In the genomic region with DNA sequence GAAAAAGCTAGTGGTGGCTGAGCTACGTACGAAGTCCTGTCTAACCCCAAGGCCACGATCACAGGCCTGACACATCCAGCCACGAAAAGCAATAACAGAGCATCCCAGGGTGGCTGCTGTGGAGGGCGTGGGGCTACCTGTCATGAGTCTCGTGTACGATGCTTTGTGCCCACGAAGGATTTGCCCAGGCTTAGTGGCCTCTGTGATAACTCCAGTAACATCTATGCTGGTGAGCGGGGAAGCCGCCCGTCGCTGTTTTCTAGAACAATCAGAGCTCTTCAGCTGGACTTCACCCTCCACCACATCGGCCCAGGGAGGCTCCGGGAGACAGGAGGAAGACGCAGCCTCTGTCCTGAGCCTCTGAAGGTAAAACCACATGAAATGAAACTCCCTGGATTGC, we compare ENCODE assay signal across 1 cellular context.
TF ChIP-seq lines count a peak whose summit lies in the region.

No MANE protein-coding gene starts in this region.

TF ChIP-seq in HepG2, 621 proteins besides CTCF, POLR2A, EP300 and RAD21 (continued from another document):
- TF ChIP-seq, protein P1, sequence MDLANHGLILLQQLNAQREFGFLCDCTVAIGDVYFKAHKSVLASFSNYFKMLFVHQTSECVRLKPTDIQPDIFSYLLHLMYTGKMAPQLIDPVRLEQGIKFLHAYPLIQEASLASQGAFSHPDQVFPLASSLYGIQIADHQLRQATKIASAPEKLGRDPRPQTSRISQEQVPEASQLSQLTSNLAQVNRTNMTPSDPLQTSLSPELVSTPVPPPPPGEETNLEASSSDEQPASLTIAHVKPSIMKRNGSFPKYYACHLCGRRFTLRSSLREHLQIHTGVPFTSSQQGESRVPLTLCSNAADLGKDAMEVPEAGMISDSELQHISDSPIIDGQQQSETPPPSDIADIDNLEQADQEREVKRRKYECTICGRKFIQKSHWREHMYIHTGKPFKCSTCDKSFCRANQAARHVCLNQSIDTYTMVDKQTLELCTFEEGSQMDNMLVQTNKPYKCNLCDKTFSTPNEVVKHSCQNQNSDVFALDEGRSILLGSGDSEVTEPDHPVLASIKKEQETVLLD (CRISPR knock-in tag; IDR thresholded peaks at IDR 0.05; ENCODE audit: low read depth): no peak
- TF ChIP-seq, protein P2, sequence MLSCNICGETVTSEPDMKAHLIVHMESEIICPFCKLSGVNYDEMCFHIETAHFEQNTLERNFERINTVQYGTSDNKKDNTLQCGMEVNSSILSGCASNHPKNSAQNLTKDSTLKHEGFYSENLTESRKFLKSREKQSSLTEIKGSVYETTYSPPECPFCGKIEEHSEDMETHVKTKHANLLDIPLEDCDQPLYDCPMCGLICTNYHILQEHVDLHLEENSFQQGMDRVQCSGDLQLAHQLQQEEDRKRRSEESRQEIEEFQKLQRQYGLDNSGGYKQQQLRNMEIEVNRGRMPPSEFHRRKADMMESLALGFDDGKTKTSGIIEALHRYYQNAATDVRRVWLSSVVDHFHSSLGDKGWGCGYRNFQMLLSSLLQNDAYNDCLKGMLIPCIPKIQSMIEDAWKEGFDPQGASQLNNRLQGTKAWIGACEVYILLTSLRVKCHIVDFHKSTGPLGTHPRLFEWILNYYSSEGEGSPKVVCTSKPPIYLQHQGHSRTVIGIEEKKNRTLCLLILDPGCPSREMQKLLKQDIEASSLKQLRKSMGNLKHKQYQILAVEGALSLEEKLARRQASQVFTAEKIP (CRISPR knock-in tag; IDR thresholded peaks at IDR 0.05; ENCODE audit: borderline replicate concordance): no peak
- TF ChIP-seq PAF1 (CRISPR knock-in tag; IDR thresholded peaks at IDR 0.05) (no peak), FOXO1 (CRISPR knock-in tag; IDR thresholded peaks at IDR 0.05) (no peak), RFX3 (CRISPR knock-in tag; IDR thresholded peaks at IDR 0.05) (no peak)
TF ChIP-seq in HepG2: peak in this region for 0.
